In genomic region chrX:101037231-101037630, GRCh38 we compare ENCODE assay signal across 37 cellular contexts. TPM values are rescaled to one million over a fixed set of nuclear protein-coding genes. Genes with fewer than 3 reads are reported as not detected.
"Had no signal": no experiment of that assay in that cellular context is flagged by ENCODE, and none has a peak within 500 bp of the region (broad histone marks: within the 10 kb centered on the region; RNA-seq: fewer than 3 reads in every experiment).

No MANE protein-coding gene starts in this region.

- H3K27me3 Mint-ChIP-seq: activated B cell treated with CpG ODN at 0.5 μM for 24 hours; activated naive CD8-positive, alpha-beta T cell treated with anti-CD3 and anti-CD28 coated beads for 36 hours; activated naive CD8-positive, alpha-beta T cell treated with anti-CD3 and anti-CD28 coated beads, Interleukin-2, amount 50 U/mL, for 24 hours; activated T-cell treated with anti-CD3 and anti-CD28 coated beads, Interleukin-2, amount 50 U/mL, for 24 hours; dendritic cell treated with granulocyte-macrophage colony-stimulating factor and Interleukin-4, amounts not matched to agents 40 ng/mL and 50 ng/mL, for 4 days; T-helper 17 cell had no signal

- DNase-seq: activated B cell treated with CpG ODN at 0.5 μM for 24 hours; activated CD4-positive, alpha-beta T cell treated with anti-CD3 and anti-CD28 coated beads for 48 hours; activated CD4-positive, alpha-beta T cell treated with anti-CD3 and anti-CD28 coated beads, Interleukin-2, amount 50 U/mL, for 1 hour; activated CD4-positive, alpha-beta T cell treated with anti-CD3 and anti-CD28 coated beads, Interleukin-2, amount 50 U/mL, for 48 hours; activated CD8-positive, alpha-beta memory T cell treated with anti-CD3 and anti-CD28 coated beads, Interleukin-2, amount 50 U/mL, for 48 hours; activated gamma-delta T cell; activated naive CD4-positive, alpha-beta T cell treated with anti-CD3 and anti-CD28 coated beads, Interleukin-2, amount 50 U/mL, for 16 hours; activated naive CD4-positive, alpha-beta T cell treated with Interleukin-2 at 50 U/mL for 16 hours; activated naive CD8-positive, alpha-beta T cell treated with anti-CD3 and anti-CD28 coated beads for 36 hours; activated naive CD8-positive, alpha-beta T cell treated with anti-CD3 and anti-CD28 coated beads, Interleukin-2, amount 50 U/mL, for 24 hours; activated T-cell treated with anti-CD3 and anti-CD28 coated beads for 4 hours; activated T-cell treated with anti-CD3 and anti-CD28 coated beads, Interleukin-2, amount 50 U/mL, for 24 hours; activated T-cell treated with anti-CD3 and anti-CD28 coated beads, Interleukin-2, amount 50 U/mL, for 72 hours; adrenal gland; amygdala; aorta; central memory CD4-positive, alpha-beta T cell; cerebellar nuclear complex; colonic mucosa; dorsolateral prefrontal cortex; effector memory CD4-positive, alpha-beta T cell; endodermal cell; foreskin keratinocyte; gastrocnemius medialis; glutamatergic neuron; heart left ventricle; T-helper 1 cell; T-helper 17 cell; T1000; WERI-Rb-1 had no signal

- H3K36me3 ChIP-seq: adrenal gland, breast epithelium, colonic mucosa, WERI-Rb-1 had no signal

- H3K9me3 ChIP-seq: adrenal gland, breast epithelium, colonic mucosa, gastrocnemius medialis, heart left ventricle had no signal

- H3K4me3 ChIP-seq: adrenal gland, breast epithelium, cardiac muscle cell, colonic mucosa, dorsolateral prefrontal cortex, gastrocnemius medialis, heart left ventricle had no signal

- H3K4me1 ChIP-seq: adrenal gland, breast epithelium, colonic mucosa, foreskin keratinocyte, gastrocnemius medialis, heart left ventricle had no signal

- H3K27ac Mint-ChIP-seq: activated B cell treated with CpG ODN at 0.5 μM for 24 hours; activated naive CD8-positive, alpha-beta T cell treated with anti-CD3 and anti-CD28 coated beads for 36 hours; activated naive CD8-positive, alpha-beta T cell treated with anti-CD3 and anti-CD28 coated beads, Interleukin-2, amount 50 U/mL, for 24 hours; activated T-cell treated with anti-CD3 and anti-CD28 coated beads, Interleukin-2, amount 50 U/mL, for 24 hours; activated T-cell treated with anti-CD3 and anti-CD28 coated beads, Interleukin-2, amount 50 U/mL, for 72 hours; brain; dendritic cell treated with granulocyte-macrophage colony-stimulating factor and Interleukin-4, amounts not matched to agents 40 ng/mL and 50 ng/mL, for 4 days; endodermal cell; T-helper 17 cell; T-helper 2 cell treated with Interferon-gamma antibody and Interleukin-4, amounts not matched to agents 5 μg/mL and 100 μg/mL, for 36 hours had no signal

- H3K27me3 ChIP-seq: adrenal gland, cardiac muscle cell, colonic mucosa, foreskin keratinocyte, gastrocnemius medialis, heart left ventricle had no signal

- H3K4me3 Mint-ChIP-seq: activated B cell treated with CpG ODN at 0.5 μM for 24 hours; activated naive CD8-positive, alpha-beta T cell treated with anti-CD3 and anti-CD28 coated beads for 36 hours; activated naive CD8-positive, alpha-beta T cell treated with anti-CD3 and anti-CD28 coated beads, Interleukin-2, amount 50 U/mL, for 24 hours; activated T-cell treated with anti-CD3 and anti-CD28 coated beads, Interleukin-2, amount 50 U/mL, for 24 hours; activated T-cell treated with anti-CD3 and anti-CD28 coated beads, Interleukin-2, amount 50 U/mL, for 72 hours; brain; dendritic cell treated with granulocyte-macrophage colony-stimulating factor and Interleukin-4, amounts not matched to agents 40 ng/mL and 50 ng/mL, for 4 days; endodermal cell; T-helper 17 cell; T-helper 2 cell treated with Interferon-gamma antibody and Interleukin-4, amounts not matched to agents 5 μg/mL and 100 μg/mL, for 36 hours had no signal

- H3K4me1 Mint-ChIP-seq: activated B cell treated with CpG ODN at 0.5 μM for 24 hours; activated naive CD8-positive, alpha-beta T cell treated with anti-CD3 and anti-CD28 coated beads, Interleukin-2, amount 50 U/mL, for 24 hours; brain; endodermal cell had no signal

- H3K9me3 Mint-ChIP-seq: activated B cell treated with CpG ODN at 0.5 μM for 24 hours; activated naive CD8-positive, alpha-beta T cell treated with anti-CD3 and anti-CD28 coated beads for 36 hours; activated naive CD8-positive, alpha-beta T cell treated with anti-CD3 and anti-CD28 coated beads, Interleukin-2, amount 50 U/mL, for 24 hours; activated T-cell treated with anti-CD3 and anti-CD28 coated beads, Interleukin-2, amount 50 U/mL, for 24 hours; activated T-cell treated with anti-CD3 and anti-CD28 coated beads, Interleukin-2, amount 50 U/mL, for 72 hours; dendritic cell treated with granulocyte-macrophage colony-stimulating factor and Interleukin-4, amounts not matched to agents 40 ng/mL and 50 ng/mL, for 4 days; T-helper 2 cell treated with Interferon-gamma antibody and Interleukin-4, amounts not matched to agents 5 μg/mL and 100 μg/mL, for 36 hours had no signal

- ATAC-seq: activated CD4-positive, CD25-positive, alpha-beta regulatory T cell treated with anti-CD3 and anti-CD28 coated beads, Interleukin-2, amount 50 U/mL, for 24 hours; activated naive CD8-positive, alpha-beta T cell treated with anti-CD3 and anti-CD28 coated beads, Interleukin-2, amount 50 U/mL, for 24 hours; activated T-cell treated with anti-CD3 and anti-CD28 coated beads, Interleukin-2, amount 50 U/mL, for 72 hours; esophagus mucosa; foreskin keratinocyte; gastrocnemius medialis; heart left ventricle; T-helper 17 cell had no signal

- H3K27ac ChIP-seq: adrenal gland, breast epithelium, cardiac muscle cell, colonic mucosa, dorsolateral prefrontal cortex, foreskin keratinocyte, gastrocnemius medialis, heart left ventricle, WERI-Rb-1 had no signal

RNA-seq across cellular contexts. Expression of gene TMEM35A, which starts 41.4 kb away (rescaled TPM):
- total RNA-seq: activated B cell treated with CpG ODN at 0.5 μM for 24 hours; activated naive CD8-positive, alpha-beta T cell treated with anti-CD3 and anti-CD28 coated beads for 36 hours; T-helper 17 cell had no signal
